In the genomic region with DNA sequence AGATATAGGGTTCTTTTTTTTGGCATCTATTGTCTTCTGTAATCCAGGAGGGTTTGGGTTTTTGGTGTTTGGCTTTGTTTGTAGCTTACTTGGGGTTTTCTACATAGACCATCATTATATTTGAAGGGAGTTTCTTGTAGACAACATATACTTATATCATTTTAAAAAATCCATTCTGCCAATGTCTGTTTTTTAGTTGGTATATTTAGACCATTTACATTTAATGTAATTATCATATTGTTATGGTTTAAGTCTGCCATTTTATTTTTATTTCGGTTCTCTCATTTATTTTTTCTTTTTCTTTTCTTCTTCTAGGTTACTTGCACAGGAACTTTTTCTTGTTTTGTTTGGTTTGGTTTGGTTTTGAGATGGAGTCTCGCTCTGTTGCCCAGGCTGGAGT, we compare ENCODE assay signal across 8 cellular contexts. TPM values are rescaled to one million over a fixed set of nuclear protein-coding genes. Genes with fewer than 3 reads are reported as not detected.
"Had no signal": no experiment of that assay in that cellular context is flagged by ENCODE, and none has a peak within 500 bp of the region (broad histone marks: within the 10 kb centered on the region; RNA-seq: fewer than 3 reads in every experiment).

No MANE protein-coding gene starts in this region.

- ATAC-seq: HepG2 had no signal

- DNase-seq: IMR-90, Karpas-422, KBM-7, KG1 had no signal

- FAIRE-seq: HepG2, HTR-8/SVneo had no signal

- H3K9ac ChIP-seq: KMS-11 had no signal

- H3K4me2 ChIP-seq: KMS-11 had no signal

- H3K27ac ChIP-seq: HL-60, KMS-11 had no signal

RNA-seq across cellular contexts. Expression of a gene that starts 5.5 kb away (rescaled TPM):
- total RNA-seq: HepG2 had no signal
- polyA plus RNA-seq: HepG2 had no signal
